2 cellular contexts compared by ENCODE assay signal in the genomic region with DNA sequence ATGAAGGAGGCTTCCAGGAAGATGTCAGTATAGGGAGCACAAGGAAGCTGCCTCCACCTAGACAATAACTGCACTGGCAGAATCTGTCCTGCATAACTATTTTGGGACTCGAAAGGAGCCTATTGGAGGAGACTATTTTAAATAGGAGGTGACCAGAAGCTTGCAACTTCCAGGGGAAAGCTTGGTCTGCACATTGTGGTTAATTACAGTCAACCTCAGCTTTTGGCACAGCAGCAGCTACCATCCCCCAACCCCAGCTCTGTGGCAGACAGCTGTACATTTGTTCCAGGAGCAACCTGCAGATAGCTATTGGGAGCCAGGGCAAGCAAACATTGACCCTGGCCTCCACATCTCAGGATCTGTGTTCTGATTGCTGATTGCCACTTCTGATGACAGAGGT.
TF ChIP-seq lines count a peak whose summit lies in the region.

No MANE protein-coding gene starts in this region.

TF ChIP-seq in SK-N-SH, 30 proteins besides CTCF, POLR2A, EP300 and RAD21 (continued from another document):
- peak; percentile 50 for TF ChIP-seq CHD2 (IDR thresholded peaks at IDR 0.05; ENCODE audit: low read length, partially characterized antibody)
- no peak for TF ChIP-seq EZH2phosphoT487 (IDR thresholded peaks at IDR 0.05; ENCODE audit: borderline replicate concordance, low read depth)
TF ChIP-seq in SK-N-SH: peak in this region for 1.

TF ChIP-seq in SK-N-SH treated with all-trans-retinoic acid at 6 μM for 48 hours, 23 proteins besides CTCF, POLR2A, EP300 and RAD21 (continued from another document):
- TF ChIP-seq BACH2 (CRISPR knock-in tag; IDR thresholded peaks at IDR 0.05; ENCODE audit: borderline replicate concordance) (no peak), TCF4 (CRISPR knock-in tag; IDR thresholded peaks at IDR 0.05; ENCODE audit: borderline replicate concordance) (no peak), ARNTL (CRISPR knock-in tag; IDR thresholded peaks at IDR 0.05; ENCODE audit: borderline replicate concordance, low read depth) (no peak), ZC3H10 (CRISPR knock-in tag; IDR thresholded peaks at IDR 0.05) (no peak), ESRRG (CRISPR knock-in tag; IDR thresholded peaks at IDR 0.05) (no peak), ISL1 (CRISPR knock-in tag; IDR thresholded peaks at IDR 0.05) (no peak), RARB (CRISPR knock-in tag; IDR thresholded peaks at IDR 0.05) (no peak), SNAI2 (CRISPR knock-in tag; IDR thresholded peaks at IDR 0.05) (no peak), ZFP30 (CRISPR knock-in tag; IDR thresholded peaks at IDR 0.05) (no peak), CSDC2 (CRISPR knock-in tag; IDR thresholded peaks at IDR 0.05) (no peak)
- TF ChIP-seq, protein P1, sequence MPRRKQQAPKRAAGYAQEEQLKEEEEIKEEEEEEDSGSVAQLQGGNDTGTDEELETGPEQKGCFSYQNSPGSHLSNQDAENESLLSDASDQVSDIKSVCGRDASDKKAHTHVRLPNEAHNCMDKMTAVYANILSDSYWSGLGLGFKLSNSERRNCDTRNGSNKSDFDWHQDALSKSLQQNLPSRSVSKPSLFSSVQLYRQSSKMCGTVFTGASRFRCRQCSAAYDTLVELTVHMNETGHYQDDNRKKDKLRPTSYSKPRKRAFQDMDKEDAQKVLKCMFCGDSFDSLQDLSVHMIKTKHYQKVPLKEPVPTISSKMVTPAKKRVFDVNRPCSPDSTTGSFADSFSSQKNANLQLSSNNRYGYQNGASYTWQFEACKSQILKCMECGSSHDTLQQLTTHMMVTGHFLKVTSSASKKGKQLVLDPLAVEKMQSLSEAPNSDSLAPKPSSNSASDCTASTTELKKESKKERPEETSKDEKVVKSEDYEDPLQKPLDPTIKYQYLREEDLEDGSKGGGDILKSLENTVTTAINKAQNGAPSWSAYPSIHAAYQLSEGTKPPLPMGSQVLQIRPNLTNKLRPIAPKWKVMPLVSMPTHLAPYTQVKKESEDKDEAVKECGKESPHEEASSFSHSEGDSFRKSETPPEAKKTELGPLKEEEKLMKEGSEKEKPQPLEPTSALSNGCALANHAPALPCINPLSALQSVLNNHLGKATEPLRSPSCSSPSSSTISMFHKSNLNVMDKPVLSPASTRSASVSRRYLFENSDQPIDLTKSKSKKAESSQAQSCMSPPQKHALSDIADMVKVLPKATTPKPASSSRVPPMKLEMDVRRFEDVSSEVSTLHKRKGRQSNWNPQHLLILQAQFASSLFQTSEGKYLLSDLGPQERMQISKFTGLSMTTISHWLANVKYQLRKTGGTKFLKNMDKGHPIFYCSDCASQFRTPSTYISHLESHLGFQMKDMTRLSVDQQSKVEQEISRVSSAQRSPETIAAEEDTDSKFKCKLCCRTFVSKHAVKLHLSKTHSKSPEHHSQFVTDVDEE (CRISPR knock-in tag; IDR thresholded peaks at IDR 0.05): no peak
- TF ChIP-seq, protein P2, sequence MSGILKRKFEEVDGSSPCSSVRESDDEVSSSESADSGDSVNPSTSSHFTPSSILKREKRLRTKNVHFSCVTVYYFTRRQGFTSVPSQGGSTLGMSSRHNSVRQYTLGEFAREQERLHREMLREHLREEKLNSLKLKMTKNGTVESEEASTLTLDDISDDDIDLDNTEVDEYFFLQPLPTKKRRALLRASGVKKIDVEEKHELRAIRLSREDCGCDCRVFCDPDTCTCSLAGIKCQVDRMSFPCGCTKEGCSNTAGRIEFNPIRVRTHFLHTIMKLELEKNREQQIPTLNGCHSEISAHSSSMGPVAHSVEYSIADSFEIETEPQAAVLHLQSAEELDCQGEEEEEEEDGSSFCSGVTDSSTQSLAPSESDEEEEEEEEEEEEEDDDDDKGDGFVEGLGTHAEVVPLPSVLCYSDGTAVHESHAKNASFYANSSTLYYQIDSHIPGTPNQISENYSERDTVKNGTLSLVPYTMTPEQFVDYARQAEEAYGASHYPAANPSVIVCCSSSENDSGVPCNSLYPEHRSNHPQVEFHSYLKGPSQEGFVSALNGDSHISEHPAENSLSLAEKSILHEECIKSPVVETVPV (CRISPR knock-in tag; IDR thresholded peaks at IDR 0.05): no peak
